In genomic region chr9:27142299-27142930, GRCh38 we compare ENCODE assay signal across 23 cellular contexts. TPM values are rescaled to one million over a fixed set of nuclear protein-coding genes. Genes with fewer than 3 reads are reported as not detected.
DNase-seq lines count a peak whose midpoint lies in the region; ATAC-seq and TF ChIP-seq lines count a peak whose summit lies in the region.
"Had no signal": no experiment of that assay in that cellular context is flagged by ENCODE, and none has a peak within 500 bp of the region (broad histone marks: within the 10 kb centered on the region; RNA-seq: fewer than 3 reads in every experiment).

No MANE protein-coding gene starts in this region.

- no peak for TF ChIP-seq POLR2A in IMR-90 (IDR thresholded peaks at IDR 0.05; ENCODE audit: low read depth, low read length)

- POLR2A ChIA-PET in IMR-90 (lab: Charles Lee; ENCODE audit: unreplicated experiment), result no interaction called here

- no peaks in the 10 kb centered on the region for H3K36me3 Mint-ChIP-seq in activated CD8-positive, alpha-beta memory T cell treated with anti-CD3 and anti-CD28 coated beads, Interleukin-2, amount 10 ng/mL, durations not matched to agents 7 days and 5 days

- 0 out of 2 replicates have a peak overlapping the region, but pooled peaks have one; percentile 42 for H3K27ac ChIP-seq in IMR-90 (ENCODE audit: insufficient read depth, low read length)
- no peak overlapping the region for H3K27ac ChIP-seq in aorta (ENCODE audit: low read depth in 1 of 2, low read length in 2 of 2)
- H3K27ac ChIP-seq in right atrium auricular region, result no peak overlapping the region
- H3K27ac ChIP-seq: BLaER1 treated with 17β-estradiol and CSF1 and Interleukin-3, amounts not matched to agents 10 nM and 100 nM; KMS-11; Peyer's patch had no signal

- no peak for DNase-seq in IMR-90
- DNase-seq in cerebellar cortex (ENCODE audit: low spot score), result peak; percentile 43
- peak; percentile 47 to 76 for DNase-seq in lung microvascular endothelial cell (ENCODE audit: low read depth in 2 of 2)
- DNase-seq in aorta, result no peak
- DNase-seq in activated CD8-positive, alpha-beta memory T cell treated with anti-CD3 and anti-CD28 coated beads, Interleukin-2, amount 10 ng/mL, durations not matched to agents 7 days and 5 days, result no peak
- DNase-seq in right atrium auricular region (ENCODE audit: low spot score), result no peak
- DNase-seq: AML-193; CD4-positive, alpha-beta T cell; H9; NCI-H1105; NCI-H1436 treated with DMSO at 0.1 percent for 48 hours; NCI-H187 treated with DMSO at 0.1 percent for 48 hours; NCI-H2107; NCI-H526 treated with DMSO at 0.1 percent for 48 hours; OCI-M1; Peyer's patch; SHP77 treated with DMSO at 0.1 percent for 48 hours had no signal

- peak overlapping the region; percentile 22; the same call in 1 of the 2 replicates for H3K18ac ChIP-seq in IMR-90 (ENCODE audit: low read depth, low read length)

- peaks cover 6% of the 10 kb centered on the region for H3K4me1 ChIP-seq in IMR-90 (ENCODE audit: control insufficient read depth, insufficient read depth, low read length)
- H3K4me1 ChIP-seq in aorta (ENCODE audit: control insufficient read depth in 1 of 2, insufficient read depth in 2 of 2, low read length in 2 of 2), result no peaks in the 10 kb centered on the region
- no peaks in the 10 kb centered on the region for H3K4me1 ChIP-seq in right atrium auricular region
- H3K4me1 ChIP-seq: BLaER1 treated with 17β-estradiol and CSF1 and Interleukin-3, amounts not matched to agents 10 nM and 100 nM; Peyer's patch had no signal

- H3K9ac ChIP-seq in IMR-90 (ENCODE audit: low read depth, low read length), result no peak overlapping the region
- H3K9ac ChIP-seq: BLaER1 treated with 17β-estradiol and CSF1 and Interleukin-3, amounts not matched to agents 10 nM and 100 nM; KMS-11 had no signal

- peak overlapping the region; percentile 56; the same call in 1 of the 2 replicates for H4K5ac ChIP-seq in IMR-90 (ENCODE audit: low read depth, low read length)

- peaks cover 6% of the 10 kb centered on the region for H3K9me3 Mint-ChIP-seq in activated CD8-positive, alpha-beta memory T cell treated with anti-CD3 and anti-CD28 coated beads, Interleukin-2, amount 10 ng/mL, durations not matched to agents 7 days and 5 days (ENCODE audit: low read depth)
- H3K9me3 Mint-ChIP-seq: CD4-positive, alpha-beta T cell; H9 had no signal

- dilution Hi-C loops in IMR-90 (cut with HindIII; ENCODE audit: low sequenced_read_pairs, unreplicated experiment), result no loop called here

- H3K9me1 ChIP-seq in IMR-90 (ENCODE audit: insufficient read depth, low read length), result peaks cover 5% of the 10 kb centered on the region

- no peaks in the 10 kb centered on the region for H4K20me1 ChIP-seq in IMR-90 (ENCODE audit: insufficient read depth, low read length)
- H4K20me1 ChIP-seq: BLaER1 treated with 17β-estradiol and CSF1 and Interleukin-3, amounts not matched to agents 10 nM and 100 nM had no signal

- no TSS peak for BruUV-seq in IMR-90 (replicated peaks; lab: Mats Ljungman, UMichigan)

- H2BK20ac ChIP-seq in IMR-90 (ENCODE audit: low read depth, low read length), result peak overlapping the region; percentile 48; the same call in 1 of the 2 replicates

- no peak overlapping the region for H3K4me3 ChIP-seq in IMR-90 (ENCODE audit: insufficient read depth, low read depth, low read length)
- no peak overlapping the region for H3K4me3 ChIP-seq in aorta (ENCODE audit: low read length in 2 of 2)
- no peak overlapping the region for H3K4me3 ChIP-seq in right atrium auricular region
- H3K4me3 ChIP-seq: BLaER1 treated with 17β-estradiol and CSF1 and Interleukin-3, amounts not matched to agents 10 nM and 100 nM; GM23338; Peyer's patch had no signal

- TF ChIP-seq CTCF in IMR-90 (conservative IDR thresholded peaks at IDR 0.05; ENCODE audit: low read depth, low read length), result no peak
- TF ChIP-seq CTCF in right atrium auricular region (IDR thresholded peaks at IDR 0.05), result no peak

- H3K56ac ChIP-seq in IMR-90 (ENCODE audit: extremely low read depth, insufficient read depth, low read length), result 0 out of 2 replicates have a peak overlapping the region, but pooled peaks have one; percentile 26

- in situ Hi-C loops in IMR-90 (cut with MboI; ENCODE audit: low sequenced_read_pairs), result no loop called here

- H2BK15ac ChIP-seq in IMR-90 (ENCODE audit: low read depth, low read length), result 0 out of 3 replicates have a peak overlapping the region, but pooled peaks have one; percentile 5

- no peaks in the 10 kb centered on the region for H3K9me3 ChIP-seq in IMR-90 (ENCODE audit: control insufficient read depth, insufficient read depth, low read length)
- no peaks in the 10 kb centered on the region for H3K9me3 ChIP-seq in aorta (ENCODE audit: control insufficient read depth, low read length)
- no peaks in the 10 kb centered on the region for H3K9me3 ChIP-seq in right atrium auricular region
- H3K9me3 ChIP-seq: Peyer's patch had no signal

- CTCF ChIA-PET in IMR-90 (lab: Yijun Ruan, JAX), result interaction anchor here (0.6 to 0.7 kb wide), 2 partner anchors 14 to 1253 kb away, joined by 3 read pairs; no protein-coding TSS in a partner anchor
- CTCF ChIA-PET in activated CD8-positive, alpha-beta memory T cell treated with anti-CD3 and anti-CD28 coated beads, Interleukin-2, amount 10 ng/mL, durations not matched to agents 7 days and 5 days (lab: Charles Lee), result no interaction called here

- 100% methylated on average over 1 of the region's 7 CpGs; no CpG with 5 or more reads in 1 of the 2 experiments for WGBS in IMR-90 (ENCODE audit: extremely low coverage in 2 of 2, insufficient read length in 1 of 2), 2 experiments
- 53 to 56% methylated on average over 7 of the region's 7 CpGs for WGBS in aorta, 2 donors

- no peak overlapping the region for H3K14ac ChIP-seq in IMR-90 (replicated peaks; ENCODE audit: low read depth, low read length)

- H3K4ac ChIP-seq in IMR-90 (ENCODE audit: low read depth, low read length), result no peak overlapping the region

- no peak overlapping the region for H4K91ac ChIP-seq in IMR-90 (ENCODE audit: insufficient read depth, low read depth, low read length)

- H2AK5ac ChIP-seq in IMR-90 (ENCODE audit: low read depth, low read length), result peak overlapping the region; percentile 77

- no peak overlapping the region for H2AK9ac ChIP-seq in IMR-90 (replicated peaks; ENCODE audit: low read depth, low read length, poor library complexity)

- H3K36me3 ChIP-seq in IMR-90 (ENCODE audit: control insufficient read depth, insufficient read depth, low read length) (no peaks in the 10 kb centered on the region), aorta (ENCODE audit: control insufficient read depth in 1 of 2, insufficient read depth in 2 of 2, low read length in 1 of 2) (no peaks in the 10 kb centered on the region), right atrium auricular region (no peaks in the 10 kb centered on the region)
- H3K36me3 ChIP-seq: BLaER1 treated with 17β-estradiol and CSF1 and Interleukin-3, amounts not matched to agents 10 nM and 100 nM; Peyer's patch had no signal

- H3K27me3 ChIP-seq in IMR-90 (ENCODE audit: control insufficient read depth, insufficient read depth, low read length), result no peaks in the 10 kb centered on the region
- H3K27me3 ChIP-seq in aorta (ENCODE audit: control insufficient read depth in 1 of 2, insufficient read depth in 2 of 2, low read length in 1 of 2), result no peaks in the 10 kb centered on the region
- no peaks in the 10 kb centered on the region for H3K27me3 ChIP-seq in right atrium auricular region
- H3K27me3 ChIP-seq: BLaER1 treated with 17β-estradiol and CSF1 and Interleukin-3, amounts not matched to agents 10 nM and 100 nM; Peyer's patch had no signal

- H2AFZ ChIP-seq in IMR-90 (replicated peaks; ENCODE audit: low read length, poor library complexity), result no peak overlapping the region
- H2AFZ ChIP-seq: GM23338 had no signal

- H3K79me1 ChIP-seq in IMR-90 (ENCODE audit: low read depth in 1 of 2, low read length in 2 of 2), result peaks cover 0 to 20% of the 10 kb centered on the region in 2 experiments; a peak in 3 of 4 replicates

- no peaks in the 10 kb centered on the region for H3K4me1 Mint-ChIP-seq in activated CD8-positive, alpha-beta memory T cell treated with anti-CD3 and anti-CD28 coated beads, Interleukin-2, amount 10 ng/mL, durations not matched to agents 7 days and 5 days

- 0 out of 4 replicates have a peak overlapping the region, but pooled peaks of 1 of the 2 experiments have one; percentile 36 for H4K8ac ChIP-seq in IMR-90 (ENCODE audit: low read depth in 2 of 2, low read length in 2 of 2)

- no peak overlapping the region; the same call in 1 of the 2 replicates for H3K4me2 ChIP-seq in IMR-90 (ENCODE audit: low read depth, low read length)
- H3K4me2 ChIP-seq: BLaER1 treated with 17β-estradiol and CSF1 and Interleukin-3, amounts not matched to agents 10 nM and 100 nM; GM23338; KMS-11 had no signal

- H3K4me3 Mint-ChIP-seq in activated CD8-positive, alpha-beta memory T cell treated with anti-CD3 and anti-CD28 coated beads, Interleukin-2, amount 10 ng/mL, durations not matched to agents 7 days and 5 days, result no peak overlapping the region
- H3K4me3 Mint-ChIP-seq: CD4-positive, alpha-beta T cell; GM23338; H9; IgD-negative memory B cell had no signal

- intact Hi-C loops in IMR-90 (cut with micrococcal nuclease), result no loop called here
- intact Hi-C loops in aorta (cut with DNase I), result no loop called here

- no peak for TF ChIP-seq RAD21 in IMR-90 (IDR thresholded peaks at IDR 0.05; ENCODE audit: low read length)

- H2BK5ac ChIP-seq in IMR-90 (ENCODE audit: low read depth, low read length, poor library complexity, severe bottlenecking), result peak overlapping the region; percentile 10

- ATAC-seq in IMR-90 (ENCODE audit: low read depth) (no peak; the same call in none of the 2 replicates), aorta (ENCODE audit: low FRiP score) (peak; percentile 15), HG03280 (IDR thresholded peaks at IDR 0.05; ENCODE audit: unreplicated experiment) (no peak)
- ATAC-seq in activated CD8-positive, alpha-beta memory T cell treated with anti-CD3 and anti-CD28 coated beads, Interleukin-2, amount 10 ng/mL, durations not matched to agents 7 days and 5 days, result no peak
- ATAC-seq: GM23338 had no signal

- peak overlapping the region; percentile 50; the same call in 1 of the 2 replicates for H2BK120ac ChIP-seq in IMR-90 (ENCODE audit: low read depth, low read length)

- H3K27ac Mint-ChIP-seq in activated CD8-positive, alpha-beta memory T cell treated with anti-CD3 and anti-CD28 coated beads, Interleukin-2, amount 10 ng/mL, durations not matched to agents 7 days and 5 days, result no peak overlapping the region
- H3K27ac Mint-ChIP-seq: CD4-positive, alpha-beta T cell; GM23338; H9; IgD-negative memory B cell had no signal

- no peak overlapping the region for H3K23ac ChIP-seq in IMR-90 (ENCODE audit: low read depth, low read length)

- H3K27me3 Mint-ChIP-seq in activated CD8-positive, alpha-beta memory T cell treated with anti-CD3 and anti-CD28 coated beads, Interleukin-2, amount 10 ng/mL, durations not matched to agents 7 days and 5 days, result no peaks in the 10 kb centered on the region
- H3K27me3 Mint-ChIP-seq: CD4-positive, alpha-beta T cell; IgD-negative memory B cell had no signal

RNA-seq across cellular contexts. Expression of gene TEK, which starts 33.4 kb away (rescaled TPM):
- total RNA-seq in IMR-90 (2012; rRNA removed) (10.8 and 11.7 TPM in 2 replicates), lung microvascular endothelial cell (56.9 and 108 TPM in 2 replicates), aorta (10 to 100 TPM; 18.2 to 26.0 TPM), right atrium auricular region (10 to 100 TPM; 16.7 to 30.7 TPM)
- polyA plus RNA-seq in IMR-90 (2012; rRNA removed) (4.9 and 6.3 TPM in 2 replicates), aorta (1 to 10 TPM; 1.5 to 1.9 TPM)
- polyA plus RNA-seq in IMR-90 (2012; cell fraction: cytosol; rRNA removed), result 2.4 TPM in 2 replicates
- polyA plus RNA-seq in IMR-90 (2012; cell fraction: nucleus; rRNA removed; ENCODE audit: low replicate concordance), result 1.1 and 6.6 TPM in 2 replicates
- not detected for total RNA-seq in activated CD8-positive, alpha-beta memory T cell treated with anti-CD3 and anti-CD28 coated beads, Interleukin-2, amount 10 ng/mL, durations not matched to agents 7 days and 5 days
- total RNA-seq: CD4-positive, alpha-beta T cell; NCI-H460 had no signal
- polyA plus RNA-seq: IgD-negative memory B cell had no signal

Comparison
In these comparisons a context has a peak if more than half of its experiments do, and no peak if none do; other contexts are left out.
1. DNase-seq: peak in cerebellar cortex (single experiment) and lung microvascular endothelial cell (2 of 2); none in IMR-90 (single experiment), aorta (0 of 2), activated CD8-positive, alpha-beta memory T cell treated with anti-CD3 and anti-CD28 coated beads, Interleukin-2, amount 10 ng/mL, durations not matched to agents 7 days and 5 days (single experiment) and right atrium auricular region (single experiment).
2. RNA of gene TEK, which starts 33.4 kb away (total RNA-seq): 56.9 to 108 TPM in lung microvascular endothelial cell, 16.7 to 30.7 TPM in right atrium auricular region, 18.2 to 26.0 TPM in aorta and 10.8 to 11.7 TPM in IMR-90; not detected in activated CD8-positive, alpha-beta memory T cell treated with anti-CD3 and anti-CD28 coated beads, Interleukin-2, amount 10 ng/mL, durations not matched to agents 7 days and 5 days; every median in the first group is over 10 times any median in the second.